8 cellular contexts compared by ENCODE assay signal in genomic region chr2:160294339-160294803, GRCh38.
A peak's percentile ranks its signal among the peaks of the same experiment; 100 is the strongest.
DNase-seq lines count a peak whose midpoint lies in the region; ATAC-seq and TF ChIP-seq lines count a peak whose summit lies in the region.

No MANE protein-coding gene starts in this region.

- ATAC-seq in GM18909 (IDR thresholded peaks at IDR 0.05; ENCODE audit: poor library complexity, unreplicated experiment) (peak; percentile 62), HG03460 (IDR thresholded peaks at IDR 0.05; ENCODE audit: unreplicated experiment) (peak; percentile 56), HG02678 (IDR thresholded peaks at IDR 0.05; ENCODE audit: unreplicated experiment) (no peak), HG03571 (IDR thresholded peaks at IDR 0.05; ENCODE audit: unreplicated experiment) (no peak)
- peak; percentile 80 for ATAC-seq in activated naive CD8-positive, alpha-beta T cell treated with anti-CD3 and anti-CD28 coated beads, Interleukin-2, amount 50 U/mL, for 24 hours

- peaks cover 65% of the 10 kb centered on the region for H3K4me1 Mint-ChIP-seq in activated naive CD8-positive, alpha-beta T cell treated with anti-CD3 and anti-CD28 coated beads, Interleukin-2, amount 50 U/mL, for 24 hours

- H3K9me3 ChIP-seq in tibial artery = no peaks in the 10 kb centered on the region

- H3K4me3 ChIP-seq in lower leg skin (ENCODE audit: low read depth, poor library complexity, severe bottlenecking) (no peak overlapping the region), tibial artery (no peak overlapping the region)

- peak overlapping the region; percentile 42 to 53 for H3K27ac ChIP-seq in tibial artery

- H3K4me1 ChIP-seq in tibial artery = peaks cover 0 to 55% (median 21%) of the 10 kb centered on the region in 4 donors

- peaks cover 8 to 29% (median 19%) of the 10 kb centered on the region in 3 donors for H3K36me3 ChIP-seq in tibial artery

- no peak for TF ChIP-seq POLR2A in lower leg skin (IDR thresholded peaks at IDR 0.05)

- no peaks in the 10 kb centered on the region for H3K27me3 ChIP-seq in tibial artery

- peaks cover 53% of the 10 kb centered on the region for H3K36me3 Mint-ChIP-seq in activated naive CD8-positive, alpha-beta T cell treated with anti-CD3 and anti-CD28 coated beads, Interleukin-2, amount 50 U/mL, for 24 hours (ENCODE audit: low read depth)

- no peak for TF ChIP-seq CTCF in lower leg skin (IDR thresholded peaks at IDR 0.05)
- no peak for TF ChIP-seq CTCF in tibial artery (IDR thresholded peaks at IDR 0.05)

- intact Hi-C loops in lower leg skin (cut with DNase I; ENCODE audit: low total_unique reads) (no loop called here), tibial artery (cut with DNase I; ENCODE audit: low total_unique reads) (no loop called here)

- 35 to 46% methylated on average over 5 of the region's 5 CpGs for WGBS in lower leg skin, 2 donors

- H3K27ac Mint-ChIP-seq in activated naive CD8-positive, alpha-beta T cell treated with anti-CD3 and anti-CD28 coated beads, Interleukin-2, amount 50 U/mL, for 24 hours = peak overlapping the region; percentile 85

- peak overlapping the region; percentile 13 for H3K4me3 Mint-ChIP-seq in activated naive CD8-positive, alpha-beta T cell treated with anti-CD3 and anti-CD28 coated beads, Interleukin-2, amount 50 U/mL, for 24 hours

- no peaks in the 10 kb centered on the region for H3K9me3 Mint-ChIP-seq in activated naive CD8-positive, alpha-beta T cell treated with anti-CD3 and anti-CD28 coated beads, Interleukin-2, amount 50 U/mL, for 24 hours

- DNase-seq in activated naive CD8-positive, alpha-beta T cell treated with anti-CD3 and anti-CD28 coated beads, Interleukin-2, amount 50 U/mL, for 24 hours = peak; percentile 29
- DNase-seq in lower leg skin (ENCODE audit: low spot score in 2 of 2) (peak; percentile 67 to 90), tibial artery (peak in 1 of 2 donors; percentile 56), NCI-H1930 (lab: John Stamatoyannopoulos, UW) (no peak)

- no peaks in the 10 kb centered on the region for H3K27me3 Mint-ChIP-seq in activated naive CD8-positive, alpha-beta T cell treated with anti-CD3 and anti-CD28 coated beads, Interleukin-2, amount 50 U/mL, for 24 hours

Comparison
In these comparisons a context has a peak if more than half of its experiments do, and no peak if none do; other contexts are left out.
1. ATAC-seq: peak in GM18909 (single experiment), HG03460 (single experiment) and activated naive CD8-positive, alpha-beta T cell treated with anti-CD3 and anti-CD28 coated beads, Interleukin-2, amount 50 U/mL, for 24 hours (single experiment); none in HG02678 (single experiment) and HG03571 (single experiment).
2. DNase-seq: peak in activated naive CD8-positive, alpha-beta T cell treated with anti-CD3 and anti-CD28 coated beads, Interleukin-2, amount 50 U/mL, for 24 hours (single experiment) and lower leg skin (2 of 2); none in NCI-H1930 (0 of 2).